ENCODE assay signal across 1 cellular context in the genomic region with DNA sequence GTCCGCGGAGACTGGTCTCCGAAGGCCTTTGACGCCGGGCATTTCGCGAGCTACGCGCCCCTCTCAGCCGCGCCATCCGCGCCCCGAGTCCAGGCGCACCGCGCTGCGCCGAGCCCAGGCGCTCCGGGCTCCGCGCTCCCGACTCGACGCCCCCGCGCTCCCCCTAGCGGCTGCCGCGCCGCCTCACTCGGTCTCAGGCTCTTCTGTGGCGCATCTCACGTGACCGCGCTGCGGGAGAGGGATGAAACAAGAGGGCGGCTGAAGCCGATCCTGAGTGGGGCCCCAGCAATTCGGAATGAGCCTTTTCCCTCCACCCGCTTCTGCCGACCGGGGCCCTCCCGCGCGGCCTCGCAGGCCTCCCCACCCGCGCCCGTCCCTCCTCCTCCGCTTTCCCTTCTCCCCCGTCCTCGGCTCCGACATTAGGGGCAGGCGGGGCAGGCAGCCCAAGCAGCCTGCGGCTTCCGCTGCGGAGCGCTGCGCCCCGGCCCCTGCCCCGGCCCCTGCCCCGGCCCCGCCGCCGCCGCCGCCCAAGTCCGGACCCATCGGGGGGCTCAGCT.
TF ChIP-seq lines count a peak whose summit lies in the region.

No MANE protein-coding gene starts in this region.

TF ChIP-seq in GM12878, 131 proteins besides CTCF, POLR2A, EP300 and RAD21 (continued from another document):
- TF ChIP-seq, protein P1, sequence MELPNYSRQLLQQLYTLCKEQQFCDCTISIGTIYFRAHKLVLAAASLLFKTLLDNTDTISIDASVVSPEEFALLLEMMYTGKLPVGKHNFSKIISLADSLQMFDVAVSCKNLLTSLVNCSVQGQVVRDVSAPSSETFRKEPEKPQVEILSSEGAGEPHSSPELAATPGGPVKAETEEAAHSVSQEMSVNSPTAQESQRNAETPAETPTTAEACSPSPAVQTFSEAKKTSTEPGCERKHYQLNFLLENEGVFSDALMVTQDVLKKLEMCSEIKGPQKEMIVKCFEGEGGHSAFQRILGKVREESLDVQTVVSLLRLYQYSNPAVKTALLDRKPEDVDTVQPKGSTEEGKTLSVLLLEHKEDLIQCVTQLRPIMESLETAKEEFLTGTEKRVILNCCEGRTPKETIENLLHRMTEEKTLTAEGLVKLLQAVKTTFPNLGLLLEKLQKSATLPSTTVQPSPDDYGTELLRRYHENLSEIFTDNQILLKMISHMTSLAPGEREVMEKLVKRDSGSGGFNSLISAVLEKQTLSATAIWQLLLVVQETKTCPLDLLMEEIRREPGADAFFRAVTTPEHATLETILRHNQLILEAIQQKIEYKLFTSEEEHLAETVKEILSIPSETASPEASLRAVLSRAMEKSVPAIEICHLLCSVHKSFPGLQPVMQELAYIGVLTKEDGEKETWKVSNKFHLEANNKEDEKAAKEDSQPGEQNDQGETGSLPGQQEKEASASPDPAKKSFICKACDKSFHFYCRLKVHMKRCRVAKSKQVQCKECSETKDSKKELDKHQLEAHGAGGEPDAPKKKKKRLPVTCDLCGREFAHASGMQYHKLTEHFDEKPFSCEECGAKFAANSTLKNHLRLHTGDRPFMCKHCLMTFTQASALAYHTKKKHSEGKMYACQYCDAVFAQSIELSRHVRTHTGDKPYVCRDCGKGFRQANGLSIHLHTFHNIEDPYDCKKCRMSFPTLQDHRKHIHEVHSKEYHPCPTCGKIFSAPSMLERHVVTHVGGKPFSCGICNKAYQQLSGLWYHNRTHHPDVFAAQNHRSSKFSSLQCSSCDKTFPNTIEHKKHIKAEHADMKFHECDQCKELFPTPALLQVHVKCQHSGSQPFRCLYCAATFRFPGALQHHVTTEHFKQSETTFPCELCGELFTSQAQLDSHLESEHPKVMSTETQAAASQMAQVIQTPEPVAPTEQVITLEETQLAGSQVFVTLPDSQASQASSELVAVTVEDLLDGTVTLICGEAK (IDR thresholded peaks at IDR 0.05; ENCODE audit: borderline replicate concordance): no peak
- TF ChIP-seq, protein P2, sequence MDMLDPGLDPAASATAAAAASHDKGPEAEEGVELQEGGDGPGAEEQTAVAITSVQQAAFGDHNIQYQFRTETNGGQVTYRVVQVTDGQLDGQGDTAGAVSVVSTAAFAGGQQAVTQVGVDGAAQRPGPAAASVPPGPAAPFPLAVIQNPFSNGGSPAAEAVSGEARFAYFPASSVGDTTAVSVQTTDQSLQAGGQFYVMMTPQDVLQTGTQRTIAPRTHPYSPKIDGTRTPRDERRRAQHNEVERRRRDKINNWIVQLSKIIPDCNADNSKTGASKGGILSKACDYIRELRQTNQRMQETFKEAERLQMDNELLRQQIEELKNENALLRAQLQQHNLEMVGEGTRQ (IDR thresholded peaks at IDR 0.05; ENCODE audit: borderline replicate concordance, low read depth, low read length): peak; percentile 65
- TF ChIP-seq CHD4 (IDR thresholded peaks at IDR 0.05) (no peak), DPF2 (IDR thresholded peaks at IDR 0.05) (peak; percentile 71), ESRRA (IDR thresholded peaks at IDR 0.05; ENCODE audit: low read length) (0 out of 2 replicates have a peak, but pooled peaks have one; percentile 23), NFXL1 (IDR thresholded peaks at IDR 0.05; ENCODE audit: borderline replicate concordance) (no peak)
- TF ChIP-seq, protein P3, sequence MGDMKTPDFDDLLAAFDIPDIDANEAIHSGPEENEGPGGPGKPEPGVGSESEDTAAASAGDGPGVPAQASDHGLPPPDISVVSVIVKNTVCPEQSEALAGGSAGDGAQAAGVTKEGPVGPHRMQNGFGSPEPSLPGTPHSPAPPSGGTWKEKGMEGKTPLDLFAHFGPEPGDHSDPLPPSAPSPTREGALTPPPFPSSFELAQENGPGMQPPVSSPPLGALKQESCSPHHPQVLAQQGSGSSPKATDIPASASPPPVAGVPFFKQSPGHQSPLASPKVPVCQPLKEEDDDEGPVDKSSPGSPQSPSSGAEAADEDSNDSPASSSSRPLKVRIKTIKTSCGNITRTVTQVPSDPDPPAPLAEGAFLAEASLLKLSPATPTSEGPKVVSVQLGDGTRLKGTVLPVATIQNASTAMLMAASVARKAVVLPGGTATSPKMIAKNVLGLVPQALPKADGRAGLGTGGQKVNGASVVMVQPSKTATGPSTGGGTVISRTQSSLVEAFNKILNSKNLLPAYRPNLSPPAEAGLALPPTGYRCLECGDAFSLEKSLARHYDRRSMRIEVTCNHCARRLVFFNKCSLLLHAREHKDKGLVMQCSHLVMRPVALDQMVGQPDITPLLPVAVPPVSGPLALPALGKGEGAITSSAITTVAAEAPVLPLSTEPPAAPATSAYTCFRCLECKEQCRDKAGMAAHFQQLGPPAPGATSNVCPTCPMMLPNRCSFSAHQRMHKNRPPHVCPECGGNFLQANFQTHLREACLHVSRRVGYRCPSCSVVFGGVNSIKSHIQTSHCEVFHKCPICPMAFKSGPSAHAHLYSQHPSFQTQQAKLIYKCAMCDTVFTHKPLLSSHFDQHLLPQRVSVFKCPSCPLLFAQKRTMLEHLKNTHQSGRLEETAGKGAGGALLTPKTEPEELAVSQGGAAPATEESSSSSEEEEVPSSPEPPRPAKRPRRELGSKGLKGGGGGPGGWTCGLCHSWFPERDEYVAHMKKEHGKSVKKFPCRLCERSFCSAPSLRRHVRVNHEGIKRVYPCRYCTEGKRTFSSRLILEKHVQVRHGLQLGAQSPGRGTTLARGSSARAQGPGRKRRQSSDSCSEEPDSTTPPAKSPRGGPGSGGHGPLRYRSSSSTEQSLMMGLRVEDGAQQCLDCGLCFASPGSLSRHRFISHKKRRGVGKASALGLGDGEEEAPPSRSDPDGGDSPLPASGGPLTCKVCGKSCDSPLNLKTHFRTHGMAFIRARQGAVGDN (IDR thresholded peaks at IDR 0.05): peak; percentile 67
